24 cellular contexts compared by ENCODE assay signal in the genomic region with DNA sequence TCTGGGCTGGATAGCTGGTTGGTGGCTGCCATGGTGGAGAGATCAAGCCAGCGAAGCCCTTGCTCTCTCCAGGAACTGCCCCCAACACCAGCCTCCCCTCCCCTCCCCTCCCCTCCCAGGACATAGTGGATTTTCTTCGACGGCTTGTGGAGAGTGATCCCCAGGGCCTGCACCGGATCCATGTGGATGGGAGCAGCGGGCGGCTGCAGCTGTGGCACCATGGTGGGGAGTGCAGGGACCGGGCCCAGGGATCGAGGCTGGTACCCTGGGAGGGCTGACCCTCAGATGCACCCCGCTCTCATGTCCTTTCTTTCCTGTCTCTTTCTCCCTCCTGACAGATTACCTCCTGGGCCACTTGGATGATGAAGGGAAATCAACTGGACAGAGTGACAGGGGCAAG. TPM values are rescaled to one million over a fixed set of nuclear protein-coding genes. Genes with fewer than 3 reads are reported as not detected.
"Had no signal": no experiment of that assay in that cellular context is flagged by ENCODE, and none has a peak within 500 bp of the region (broad histone marks: within the 10 kb centered on the region; RNA-seq: fewer than 3 reads in every experiment).

No MANE protein-coding gene starts in this region.

- H3K9me3 Mint-ChIP-seq: central memory CD8-positive, alpha-beta T cell; natural killer cell treated with Interleukin-12 subunit alpha and Interleukin-12 subunit beta and Interleukin-15 and Interleukin-18, amount 100 ng/mL, for 72 hours; neural crest cell; stimulated activated memory B cell treated with anti-CD40 and anti-IgM and Interleukin-4, amounts not matched to agents 10 μg/mL and 1 μg/mL and 100 μg/mL, for 72 hours; stimulated activated naive CD8-positive, alpha-beta T cell treated with anti-CD3 and anti-CD28 coated beads, Interleukin-15, Interleukin-2, amounts not matched to agents 100 ng/mL and 50 ng/mL, for 24 hours had no signal

- H3K27me3 ChIP-seq: colonic mucosa, esophagus muscularis mucosa, foreskin keratinocyte, gastroesophageal sphincter, heart left ventricle, neutrophil, pancreas, sigmoid colon, suprapubic skin, transverse colon, upper lobe of right lung, vagina had no signal

- H3K4me3 ChIP-seq: colonic mucosa, esophagus muscularis mucosa, gastroesophageal sphincter, heart left ventricle, pancreas, sigmoid colon, suprapubic skin, transverse colon, upper lobe of right lung, vagina had no signal

- H3K4me1 ChIP-seq: colonic mucosa, esophagus muscularis mucosa, gastroesophageal sphincter, heart left ventricle, pancreas, sigmoid colon, suprapubic skin, transverse colon, upper lobe of right lung, vagina had no signal

- H3K4me3 Mint-ChIP-seq: central memory CD8-positive, alpha-beta T cell; natural killer cell treated with Interleukin-12 subunit alpha and Interleukin-12 subunit beta and Interleukin-15 and Interleukin-18, amount 100 ng/mL, for 72 hours; neural crest cell; stimulated activated memory B cell treated with anti-CD40 and anti-IgM and Interleukin-4, amounts not matched to agents 10 μg/mL and 1 μg/mL and 100 μg/mL, for 72 hours; stimulated activated naive CD8-positive, alpha-beta T cell treated with anti-CD3 and anti-CD28 coated beads, Interleukin-15, Interleukin-2, amounts not matched to agents 100 ng/mL and 50 ng/mL, for 24 hours had no signal

- H3K9me3 ChIP-seq: colonic mucosa, esophagus muscularis mucosa, gastroesophageal sphincter, heart left ventricle, neutrophil, pancreas, sigmoid colon, suprapubic skin, transverse colon, upper lobe of right lung, vagina had no signal

- H3K27ac ChIP-seq: colonic mucosa, esophagus muscularis mucosa, foreskin keratinocyte, gastroesophageal sphincter, heart left ventricle, neutrophil, pancreas, sigmoid colon, suprapubic skin, transverse colon, upper lobe of right lung, vagina had no signal

- H3K4me1 Mint-ChIP-seq: neural crest cell; stimulated activated memory B cell treated with anti-CD40 and anti-IgM and Interleukin-4, amounts not matched to agents 10 μg/mL and 1 μg/mL and 100 μg/mL, for 72 hours had no signal

- ATAC-seq: foreskin keratinocyte; gastroesophageal sphincter; heart left ventricle; natural killer cell treated with Interleukin-12 subunit alpha and Interleukin-12 subunit beta and Interleukin-15 and Interleukin-18, amount 100 ng/mL, for 72 hours; pancreas; stimulated activated memory B cell treated with anti-CD40 and anti-IgM and Interleukin-4, amounts not matched to agents 10 μg/mL and 1 μg/mL and 100 μg/mL, for 72 hours; upper lobe of right lung had no signal

- H3K36me3 ChIP-seq: colonic mucosa had no signal

- H3K27me3 Mint-ChIP-seq: central memory CD8-positive, alpha-beta T cell; natural killer cell treated with Interleukin-12 subunit alpha and Interleukin-12 subunit beta and Interleukin-15 and Interleukin-18, amount 100 ng/mL, for 72 hours; progenitor cell of endocrine pancreas; stimulated activated memory B cell treated with anti-CD40 and anti-IgM and Interleukin-4, amounts not matched to agents 10 μg/mL and 1 μg/mL and 100 μg/mL, for 72 hours; stimulated activated naive CD8-positive, alpha-beta T cell treated with anti-CD3 and anti-CD28 coated beads, Interleukin-15, Interleukin-2, amounts not matched to agents 100 ng/mL and 50 ng/mL, for 24 hours had no signal

- DNase-seq: colonic mucosa; dermis blood vessel endothelial cell; effector memory CD4-positive, alpha-beta T cell; foreskin keratinocyte; heart left ventricle; hypothalamus; kidney; pancreas; sigmoid colon; stimulated activated CD4-positive, alpha-beta T cell treated with anti-CD3 and anti-CD28 coated beads, Interleukin-4, amount 100 ng/mL, for 4 hours; transverse colon; upper lobe of right lung had no signal

- H3K27ac Mint-ChIP-seq: natural killer cell treated with Interleukin-12 subunit alpha and Interleukin-12 subunit beta and Interleukin-15 and Interleukin-18, amount 100 ng/mL, for 72 hours; progenitor cell of endocrine pancreas; stimulated activated memory B cell treated with anti-CD40 and anti-IgM and Interleukin-4, amounts not matched to agents 10 μg/mL and 1 μg/mL and 100 μg/mL, for 72 hours; stimulated activated naive CD8-positive, alpha-beta T cell treated with anti-CD3 and anti-CD28 coated beads, Interleukin-15, Interleukin-2, amounts not matched to agents 100 ng/mL and 50 ng/mL, for 24 hours had no signal

RNA-seq across cellular contexts. Expression of a gene that starts 9.5 kb away (rescaled TPM):
- total RNA-seq: skeletal muscle tissue, vagina had no signal
